ENCODE assay signal across 1 cellular context in the genomic region with DNA sequence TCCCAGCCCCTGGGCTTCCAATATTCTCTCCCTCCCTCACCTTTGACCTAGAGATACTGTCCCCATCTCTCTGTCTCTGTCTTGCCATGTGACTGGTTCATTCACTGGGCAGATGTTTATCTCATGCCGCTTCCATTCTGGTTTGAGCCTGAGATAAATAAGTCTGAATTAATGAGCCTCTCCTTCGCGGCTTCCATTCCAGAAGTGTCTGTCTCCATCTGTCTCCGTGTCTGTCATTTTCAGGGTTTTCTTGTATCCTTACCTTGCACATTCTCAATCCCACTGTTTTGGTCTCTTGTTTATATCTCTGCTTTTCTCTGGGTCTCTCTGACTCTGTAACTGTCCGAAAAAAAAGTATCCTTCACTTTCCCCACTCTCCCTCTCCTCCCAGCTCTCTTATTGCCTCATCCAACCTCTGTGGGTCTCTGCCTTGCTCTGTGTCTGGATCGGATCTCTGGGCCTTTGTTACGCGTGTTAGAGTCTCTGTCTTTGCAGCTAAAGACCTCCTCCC.
TF ChIP-seq lines count a peak whose summit lies in the region.

No MANE protein-coding gene starts in this region.

TF ChIP-seq in HEK293, 187 proteins besides CTCF, POLR2A, EP300 and RAD21 (continued from another document):
- TF ChIP-seq, protein P1, sequence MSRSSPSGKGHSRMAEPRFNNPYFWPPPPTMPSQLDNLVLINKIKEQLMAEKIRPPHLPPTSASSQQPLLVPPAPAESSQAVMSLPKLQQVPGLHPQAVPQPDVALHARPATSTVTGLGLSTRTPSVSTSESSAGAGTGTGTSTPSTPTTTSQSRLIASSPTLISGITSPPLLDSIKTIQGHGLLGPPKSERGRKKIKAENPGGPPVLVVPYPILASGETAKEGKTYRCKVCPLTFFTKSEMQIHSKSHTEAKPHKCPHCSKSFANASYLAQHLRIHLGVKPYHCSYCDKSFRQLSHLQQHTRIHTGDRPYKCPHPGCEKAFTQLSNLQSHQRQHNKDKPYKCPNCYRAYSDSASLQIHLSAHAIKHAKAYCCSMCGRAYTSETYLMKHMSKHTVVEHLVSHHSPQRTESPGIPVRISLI (tag by site-specific recombination; IDR thresholded peaks at IDR 0.05): peak; percentile 41; the same call in 1 of the 2 replicates
- TF ChIP-seq, protein P2, sequence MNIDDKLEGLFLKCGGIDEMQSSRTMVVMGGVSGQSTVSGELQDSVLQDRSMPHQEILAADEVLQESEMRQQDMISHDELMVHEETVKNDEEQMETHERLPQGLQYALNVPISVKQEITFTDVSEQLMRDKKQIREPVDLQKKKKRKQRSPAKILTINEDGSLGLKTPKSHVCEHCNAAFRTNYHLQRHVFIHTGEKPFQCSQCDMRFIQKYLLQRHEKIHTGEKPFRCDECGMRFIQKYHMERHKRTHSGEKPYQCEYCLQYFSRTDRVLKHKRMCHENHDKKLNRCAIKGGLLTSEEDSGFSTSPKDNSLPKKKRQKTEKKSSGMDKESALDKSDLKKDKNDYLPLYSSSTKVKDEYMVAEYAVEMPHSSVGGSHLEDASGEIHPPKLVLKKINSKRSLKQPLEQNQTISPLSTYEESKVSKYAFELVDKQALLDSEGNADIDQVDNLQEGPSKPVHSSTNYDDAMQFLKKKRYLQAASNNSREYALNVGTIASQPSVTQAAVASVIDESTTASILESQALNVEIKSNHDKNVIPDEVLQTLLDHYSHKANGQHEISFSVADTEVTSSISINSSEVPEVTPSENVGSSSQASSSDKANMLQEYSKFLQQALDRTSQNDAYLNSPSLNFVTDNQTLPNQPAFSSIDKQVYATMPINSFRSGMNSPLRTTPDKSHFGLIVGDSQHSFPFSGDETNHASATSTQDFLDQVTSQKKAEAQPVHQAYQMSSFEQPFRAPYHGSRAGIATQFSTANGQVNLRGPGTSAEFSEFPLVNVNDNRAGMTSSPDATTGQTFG (tag by site-specific recombination; IDR thresholded peaks at IDR 0.05; ENCODE audit: borderline replicate concordance): no peak
- no peak for TF ChIP-seq ZNF785 (tag by site-specific recombination; IDR thresholded peaks at IDR 0.05)
- TF ChIP-seq ZNF366 (tag by site-specific recombination; conservative IDR thresholded peaks at IDR 0.05): peak; percentile 59
- TF ChIP-seq ZNF404 (tag by site-specific recombination; IDR thresholded peaks at IDR 0.05): 0 out of 2 replicates have a peak, but pooled peaks have one; percentile 37
- no peak for TF ChIP-seq HOXC10 (CRISPR knock-in tag; IDR thresholded peaks at IDR 0.05)
- TF ChIP-seq KLF16 (tag by site-specific recombination; IDR thresholded peaks at IDR 0.05): peak; percentile 59; the same call in 1 of the 2 replicates
- TF ChIP-seq, protein P3, sequence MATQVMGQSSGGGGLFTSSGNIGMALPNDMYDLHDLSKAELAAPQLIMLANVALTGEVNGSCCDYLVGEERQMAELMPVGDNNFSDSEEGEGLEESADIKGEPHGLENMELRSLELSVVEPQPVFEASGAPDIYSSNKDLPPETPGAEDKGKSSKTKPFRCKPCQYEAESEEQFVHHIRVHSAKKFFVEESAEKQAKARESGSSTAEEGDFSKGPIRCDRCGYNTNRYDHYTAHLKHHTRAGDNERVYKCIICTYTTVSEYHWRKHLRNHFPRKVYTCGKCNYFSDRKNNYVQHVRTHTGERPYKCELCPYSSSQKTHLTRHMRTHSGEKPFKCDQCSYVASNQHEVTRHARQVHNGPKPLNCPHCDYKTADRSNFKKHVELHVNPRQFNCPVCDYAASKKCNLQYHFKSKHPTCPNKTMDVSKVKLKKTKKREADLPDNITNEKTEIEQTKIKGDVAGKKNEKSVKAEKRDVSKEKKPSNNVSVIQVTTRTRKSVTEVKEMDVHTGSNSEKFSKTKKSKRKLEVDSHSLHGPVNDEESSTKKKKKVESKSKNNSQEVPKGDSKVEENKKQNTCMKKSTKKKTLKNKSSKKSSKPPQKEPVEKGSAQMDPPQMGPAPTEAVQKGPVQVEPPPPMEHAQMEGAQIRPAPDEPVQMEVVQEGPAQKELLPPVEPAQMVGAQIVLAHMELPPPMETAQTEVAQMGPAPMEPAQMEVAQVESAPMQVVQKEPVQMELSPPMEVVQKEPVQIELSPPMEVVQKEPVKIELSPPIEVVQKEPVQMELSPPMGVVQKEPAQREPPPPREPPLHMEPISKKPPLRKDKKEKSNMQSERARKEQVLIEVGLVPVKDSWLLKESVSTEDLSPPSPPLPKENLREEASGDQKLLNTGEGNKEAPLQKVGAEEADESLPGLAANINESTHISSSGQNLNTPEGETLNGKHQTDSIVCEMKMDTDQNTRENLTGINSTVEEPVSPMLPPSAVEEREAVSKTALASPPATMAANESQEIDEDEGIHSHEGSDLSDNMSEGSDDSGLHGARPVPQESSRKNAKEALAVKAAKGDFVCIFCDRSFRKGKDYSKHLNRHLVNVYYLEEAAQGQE (tag by site-specific recombination; IDR thresholded peaks at IDR 0.05): peak; percentile 12; the same call in 1 of the 2 replicates
- TF ChIP-seq ZNF335 (tag by site-specific recombination; conservative IDR thresholded peaks at IDR 0.05): peak; percentile 77
- TF ChIP-seq, protein P4, sequence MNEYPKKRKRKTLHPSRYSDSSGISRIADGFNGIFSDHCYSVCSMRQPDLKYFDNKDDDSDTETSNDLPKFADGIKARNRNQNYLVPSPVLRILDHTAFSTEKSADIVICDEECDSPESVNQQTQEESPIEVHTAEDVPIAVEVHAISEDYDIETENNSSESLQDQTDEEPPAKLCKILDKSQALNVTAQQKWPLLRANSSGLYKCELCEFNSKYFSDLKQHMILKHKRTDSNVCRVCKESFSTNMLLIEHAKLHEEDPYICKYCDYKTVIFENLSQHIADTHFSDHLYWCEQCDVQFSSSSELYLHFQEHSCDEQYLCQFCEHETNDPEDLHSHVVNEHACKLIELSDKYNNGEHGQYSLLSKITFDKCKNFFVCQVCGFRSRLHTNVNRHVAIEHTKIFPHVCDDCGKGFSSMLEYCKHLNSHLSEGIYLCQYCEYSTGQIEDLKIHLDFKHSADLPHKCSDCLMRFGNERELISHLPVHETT (tag by site-specific recombination; IDR thresholded peaks at IDR 0.05): 0 out of 2 replicates have a peak, but pooled peaks have one; percentile 20
